ENCODE assay signal across 12 cellular contexts in genomic region chr1:154218545-154218944, GRCh38. TPM values are rescaled to one million over a fixed set of nuclear protein-coding genes. Genes with fewer than 3 reads are reported as not detected.
DNase-seq lines count a peak whose midpoint lies in the region; ATAC-seq and TF ChIP-seq lines count a peak whose summit lies in the region.
"Had no signal": no experiment of that assay in that cellular context is flagged by ENCODE, and none has a peak within 500 bp of the region (broad histone marks: within the 10 kb centered on the region; RNA-seq: fewer than 3 reads in every experiment).

No MANE protein-coding gene starts in this region.

- H2BK12ac ChIP-seq in trophoblast cell (ENCODE audit: low read length): no peak overlapping the region

- peak overlapping the region; percentile 98 for H3K4ac ChIP-seq in trophoblast cell (ENCODE audit: low read depth, low read length)

- WGBS in endodermal cell (ENCODE audit: insufficient coverage in 1 of 2, insufficient read length in 1 of 2), 2 experiments: 91 to 100% methylated on average over 2 to 3 of the region's 3 CpGs
- WGBS in trophoblast cell (ENCODE audit: extremely low coverage, insufficient coverage, insufficient read length): no CpG with 5 or more reads among the region's 3 CpGs

- H4K91ac ChIP-seq in trophoblast cell (ENCODE audit: low read depth, low read length): no peak overlapping the region

- no peaks in the 10 kb centered on the region for H3K9me2 ChIP-seq in OCI-LY7 (ENCODE audit: insufficient read depth, low read length)

- H3K79me1 ChIP-seq in trophoblast cell (ENCODE audit: low read length): peaks cover 13% of the 10 kb centered on the region

- peaks cover 24% of the 10 kb centered on the region for H4K20me1 ChIP-seq in OCI-LY7 (ENCODE audit: insufficient read depth, low read length)

- H3K9me3 ChIP-seq in OCI-LY7 (ENCODE audit: low read length): peaks cover 7% of the 10 kb centered on the region; the same call in 1 of the 2 replicates
- no peaks in the 10 kb centered on the region for H3K9me3 ChIP-seq in endodermal cell (ENCODE audit: control insufficient read depth, low read length)
- no peaks in the 10 kb centered on the region for H3K9me3 ChIP-seq in trophoblast cell (ENCODE audit: insufficient read depth, low read depth, low read length)
- H3K9me3 ChIP-seq: upper lobe of left lung had no signal

- no TSS peak for BruUV-seq in OCI-LY7 (replicated peaks; lab: Mats Ljungman, UMichigan)

- CTCF ChIA-PET in OCI-LY7 (lab: Charles Lee; ENCODE audit: unreplicated experiment): no interaction called here

- TF ChIP-seq CTCF in GM12875 (IDR thresholded peaks at IDR 0.05; ENCODE audit: borderline replicate concordance, insufficient read depth, low read depth, low read length): no peak
- TF ChIP-seq CTCF in OCI-LY7 (conservative IDR thresholded peaks at IDR 0.05; ENCODE audit: low read length): no peak
- no peak for TF ChIP-seq CTCF in endodermal cell (conservative IDR thresholded peaks at IDR 0.05)

- H3K4me1 ChIP-seq in OCI-LY7 (ENCODE audit: insufficient read depth, low read length, poor library complexity, severe bottlenecking) (peaks cover 33% of the 10 kb centered on the region), endodermal cell (ENCODE audit: control insufficient read depth, insufficient read depth, low read length) (peaks cover 6% of the 10 kb centered on the region), trophoblast cell (ENCODE audit: control insufficient read depth in 1 of 2, insufficient read depth in 2 of 2, low read length in 2 of 2) (peaks cover 2 to 4% of the 10 kb centered on the region in 2 experiments)

- POLR2A ChIA-PET in OCI-LY7 (lab: Charles Lee): interaction anchor here (0.6 to 1.2 kb wide), 5 partner anchors 8 to 151 kb away, joined by 3 to 4 read pairs (median 3); partner anchors contain the start of gene TPM3

- peak overlapping the region; percentile 77 for H3K4me2 ChIP-seq in OCI-LY7 (ENCODE audit: low read length)
- no peak overlapping the region for H3K4me2 ChIP-seq in trophoblast cell (ENCODE audit: low read length)

- H3K4me3 ChIP-seq in GM12875 (ENCODE audit: low read depth, low read length): peak overlapping the region; percentile 86
- peak overlapping the region; percentile 96 for H3K4me3 ChIP-seq in OCI-LY7 (ENCODE audit: low read depth, low read length, poor library complexity, severe bottlenecking)
- H3K4me3 ChIP-seq in endodermal cell (ENCODE audit: low read length): peak overlapping the region; percentile 95
- no peak overlapping the region for H3K4me3 ChIP-seq in trophoblast cell (ENCODE audit: low read depth, low read length)

- peaks cover 82% of the 10 kb centered on the region for H3K36me3 ChIP-seq in OCI-LY7 (ENCODE audit: insufficient read depth, low read length)
- H3K36me3 ChIP-seq in endodermal cell (ENCODE audit: control insufficient read depth, insufficient read depth, low read length): peaks cover 34% of the 10 kb centered on the region
- H3K36me3 ChIP-seq in trophoblast cell (ENCODE audit: control insufficient read depth in 1 of 2, insufficient read depth in 2 of 2, low read length in 2 of 2): peaks cover 8 to 20% of the 10 kb centered on the region in 2 experiments

- H3K4me3 Mint-ChIP-seq in endodermal cell: peak overlapping the region; percentile 98

- peak overlapping the region; percentile 73 for H3K23ac ChIP-seq in trophoblast cell (ENCODE audit: low read length)

- no peak overlapping the region for H3K27ac ChIP-seq in OCI-LY7 (ENCODE audit: low read depth, low read length, poor library complexity, severe bottlenecking)
- no peak overlapping the region for H3K27ac ChIP-seq in endodermal cell (ENCODE audit: low read depth, low read length)
- H3K27ac ChIP-seq in trophoblast cell (ENCODE audit: low read depth, low read length): no peak overlapping the region

- H3K27me3 Mint-ChIP-seq in endodermal cell (ENCODE audit: insufficient read depth): no peaks in the 10 kb centered on the region

- peak overlapping the region; percentile 99 for H3K9ac ChIP-seq in endodermal cell (ENCODE audit: extremely low read depth, low read length, poor library complexity, severe bottlenecking)
- H3K9ac ChIP-seq in trophoblast cell (ENCODE audit: low read length): no peak overlapping the region

- no peak overlapping the region for H3K27ac Mint-ChIP-seq in endodermal cell

- no peaks in the 10 kb centered on the region for H3K27me3 ChIP-seq in endodermal cell (ENCODE audit: control insufficient read depth, insufficient read depth, low read length, poor library complexity, severe bottlenecking)
- H3K27me3 ChIP-seq in trophoblast cell (ENCODE audit: insufficient read depth, low read length): no peaks in the 10 kb centered on the region
- H3K27me3 ChIP-seq: upper lobe of left lung had no signal

- H4K8ac ChIP-seq in trophoblast cell (ENCODE audit: low read depth, low read length): no peak overlapping the region

- H2AK5ac ChIP-seq in trophoblast cell (ENCODE audit: low read length): no peak overlapping the region

- H3K18ac ChIP-seq in trophoblast cell (ENCODE audit: low read length): no peak overlapping the region

- no peak overlapping the region for H3K14ac ChIP-seq in trophoblast cell (ENCODE audit: low read length)

- no peaks in the 10 kb centered on the region for H3K9me3 Mint-ChIP-seq in endodermal cell

- no peak overlapping the region for H4K12ac ChIP-seq in trophoblast cell (ENCODE audit: low read depth, low read length)

- DNase-seq in OCI-LY7 (ENCODE audit: low spot score) (no peak), endodermal cell (no peak), trophoblast cell (no peak), sciatic nerve (ENCODE audit: low spot score) (no peak), D341Med (ENCODE audit: low spot score) (no peak)
- DNase-seq: activated CD4-positive, CD25-positive, alpha-beta regulatory T cell treated with anti-CD3 and anti-CD28 coated beads, Interleukin-2, amount 50 U/mL, for 72 hours; upper lobe of left lung had no signal

- no peak for ATAC-seq in HG02981 (IDR thresholded peaks at IDR 0.05; ENCODE audit: unreplicated experiment)
- ATAC-seq in HG03097 (IDR thresholded peaks at IDR 0.05; ENCODE audit: low FRiP score, unreplicated experiment): no peak
- ATAC-seq in sciatic nerve: no peak

- H2BK5ac ChIP-seq in trophoblast cell (ENCODE audit: low read depth, low read length, poor library complexity): no peak overlapping the region

- H2AFZ ChIP-seq in OCI-LY7 (ENCODE audit: low read length) (no peak overlapping the region), trophoblast cell (ENCODE audit: insufficient read depth, low read length, poor library complexity) (no peak overlapping the region)

- H3K4me1 Mint-ChIP-seq in endodermal cell: peaks cover 24% of the 10 kb centered on the region

- peaks cover 39% of the 10 kb centered on the region for H3K36me3 Mint-ChIP-seq in endodermal cell (ENCODE audit: low read depth)

- no peak overlapping the region for H2BK120ac ChIP-seq in trophoblast cell (ENCODE audit: insufficient read depth, low read length, poor library complexity)

- intact Hi-C loops in OCI-LY7 (cut with micrococcal nuclease; ENCODE audit: unreplicated experiment): no loop called here
- intact Hi-C loops in sciatic nerve (cut with DNase I): no loop called here

- H3K79me2 ChIP-seq in OCI-LY7 (ENCODE audit: insufficient read depth, low read depth, low read length): peaks cover 89% of the 10 kb centered on the region
- peaks cover 19% of the 10 kb centered on the region for H3K79me2 ChIP-seq in trophoblast cell (ENCODE audit: control insufficient read depth, insufficient read depth, low read length, poor library complexity)

RNA-seq across cellular contexts. Expression of gene UBAP2L, which starts 2.2 kb away (rescaled TPM):
- 80.4 and 98.6 TPM in 2 replicates for total RNA-seq in OCI-LY7 (2014; rRNA removed; shearing (Covaris generic))
- total RNA-seq in OCI-LY7 (2022) (176 and 179 TPM in 2 replicates), endodermal cell (100 to 1,000 TPM; 198 to 224 TPM), sciatic nerve (142 TPM)
- 144 TPM for polyA plus RNA-seq in endodermal cell (2013, experiment 1 of 2)
- polyA plus RNA-seq in endodermal cell (2013, experiment 2 of 2): 132 TPM
- polyA plus RNA-seq in trophoblast cell (2013): 162 and 163 TPM in 2 replicates

RNA-seq across cellular contexts. Expression of gene CFAP141, which starts 12.4 kb away (rescaled TPM):
- not detected in 2 replicates for total RNA-seq in OCI-LY7 (2014; rRNA removed; shearing (Covaris generic))
- total RNA-seq in OCI-LY7 (2022): not detected in 2 replicates
- total RNA-seq in endodermal cell: not detected
- polyA plus RNA-seq in endodermal cell (2013, experiment 1 of 2): not detected
- polyA plus RNA-seq in endodermal cell (2013, experiment 2 of 2): not detected
- polyA plus RNA-seq in trophoblast cell (2013): not detected in 2 replicates
- not detected for total RNA-seq in sciatic nerve
- total RNA-seq: renal cortical epithelial cell had no signal
- polyA plus RNA-seq: esophagus had no signal

RNA-seq across cellular contexts. Expression of gene TPM3, which starts 26.6 kb away (rescaled TPM):
- total RNA-seq in OCI-LY7 (2014; rRNA removed; shearing (Covaris generic)): 235 and 359 TPM in 2 replicates
- total RNA-seq in OCI-LY7 (2022) (417 and 420 TPM in 2 replicates), endodermal cell (100 to 1,000 TPM; 597 to 679 TPM), sciatic nerve (229 TPM)
- polyA plus RNA-seq in endodermal cell (2013, experiment 1 of 2): 357 TPM
- 371 TPM for polyA plus RNA-seq in endodermal cell (2013, experiment 2 of 2)
- polyA plus RNA-seq in trophoblast cell (2013): 374 and 377 TPM in 2 replicates

RNA-seq across cellular contexts. Expression of gene HAX1, which starts 53.9 kb away (rescaled TPM):
- 196 and 208 TPM in 2 replicates for total RNA-seq in OCI-LY7 (2014; rRNA removed; shearing (Covaris generic))
- total RNA-seq in OCI-LY7 (2022) (170 and 174 TPM in 2 replicates), endodermal cell (10 to 100 TPM; 55.7 to 59.4 TPM), sciatic nerve (59.9 TPM)
- polyA plus RNA-seq in endodermal cell (2013, experiment 1 of 2): 89.7 TPM
- polyA plus RNA-seq in endodermal cell (2013, experiment 2 of 2): 79.8 TPM
- polyA plus RNA-seq in trophoblast cell (2013): 65.1 and 69.2 TPM in 2 replicates
